ENCODE assay signal across 12 cellular contexts in the genomic region with DNA sequence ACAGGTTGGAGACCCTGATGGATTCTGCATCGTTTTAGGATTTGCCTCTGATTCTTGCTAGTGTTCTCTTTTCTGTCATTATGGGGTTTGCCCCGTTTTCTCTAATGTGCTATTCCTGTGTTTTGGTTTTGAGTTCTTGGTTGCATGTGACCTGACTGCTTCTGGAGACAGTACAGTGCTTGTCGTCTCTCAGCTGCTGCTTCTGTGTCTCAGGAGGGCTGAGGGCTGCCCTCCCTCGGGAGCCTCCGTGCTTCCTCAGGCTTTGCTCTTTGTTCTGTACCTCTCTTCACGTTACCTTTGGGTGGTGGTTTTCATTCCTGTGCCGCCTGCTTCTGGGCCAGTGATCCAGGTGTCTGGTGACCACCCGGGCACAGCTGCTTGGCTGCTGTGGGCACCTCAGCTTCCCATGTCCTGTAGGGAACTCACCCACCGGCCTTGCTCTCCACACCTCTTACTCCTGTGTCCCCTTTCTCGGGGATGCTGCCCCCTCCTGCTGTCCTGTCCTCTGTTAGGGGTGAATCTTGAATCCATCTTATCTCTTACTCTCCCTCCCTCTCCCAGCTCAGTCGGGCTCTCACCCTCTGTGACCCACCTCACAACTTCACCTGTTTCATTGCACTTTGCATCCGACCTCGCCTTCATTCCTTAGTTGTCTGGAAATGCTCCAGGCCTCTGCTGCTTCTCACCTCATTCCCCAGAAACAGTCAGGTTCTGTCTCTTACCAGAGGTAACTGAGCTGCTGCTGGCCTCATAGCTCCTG. TPM values are rescaled to one million over a fixed set of nuclear protein-coding genes. Genes with fewer than 3 reads are reported as not detected.
DNase-seq lines count a peak whose midpoint lies in the region; ATAC-seq and TF ChIP-seq lines count a peak whose summit lies in the region.
"Had no signal": no experiment of that assay in that cellular context is flagged by ENCODE, and none has a peak within 500 bp of the region (broad histone marks: within the 10 kb centered on the region; RNA-seq: fewer than 3 reads in every experiment).

No MANE protein-coding gene starts in this region.

- in situ Hi-C loops in GM23248 (cut with MboI), result no loop called here

- H3K4me1 ChIP-seq in GM23248 (ENCODE audit: insufficient read depth) (peaks cover 37% of the 10 kb centered on the region), stomach (peaks cover 5 to 51% (median 19%) of the 10 kb centered on the region in 4 donors)

- peak overlapping the region; percentile 59 for H3K27ac Mint-ChIP-seq in activated naive CD8-positive, alpha-beta T cell
- peak overlapping the region; percentile 57 to 96 (median 86) for H3K27ac Mint-ChIP-seq in naive B cell

- no peak for TF ChIP-seq POLR2A in stomach (IDR thresholded peaks at IDR 0.05)

- no peak overlapping the region for H3K4me3 ChIP-seq in GM23248
- no peak overlapping the region for H3K4me3 ChIP-seq in stomach
- H3K4me3 ChIP-seq: suprapubic skin had no signal

- H3K27me3 Mint-ChIP-seq in activated naive CD8-positive, alpha-beta T cell, result no peaks in the 10 kb centered on the region
- no peaks in the 10 kb centered on the region for H3K27me3 Mint-ChIP-seq in naive B cell

- no peak overlapping the region; the same call in 1 of the 2 replicates for H3K9ac ChIP-seq in GM23248

- H2AFZ ChIP-seq in GM23248, result no peak overlapping the region

- CTCF ChIA-PET in HEK293T (lab: Yijun Ruan, JAX), result no interaction called here

- no peak overlapping the region for H3K4me3 Mint-ChIP-seq in activated naive CD8-positive, alpha-beta T cell
- H3K4me3 Mint-ChIP-seq in naive B cell, result no peak overlapping the region

- H3K27me3 ChIP-seq in GM23248 (replicated peaks; ENCODE audit: insufficient read depth), result no peaks in the 10 kb centered on the region
- no peaks in the 10 kb centered on the region for H3K27me3 ChIP-seq in stomach
- H3K27me3 ChIP-seq: suprapubic skin had no signal

- H3K27ac ChIP-seq in C4-2B (0 out of 2 replicates have a peak overlapping the region, but pooled peaks have one; percentile 11), GM23248 (peak overlapping the region; percentile 44; the same call in 1 of the 2 replicates), stomach (no peak overlapping the region)
- H3K27ac ChIP-seq: suprapubic skin had no signal

- 0 out of 2 replicates have a peak, but pooled peaks cover 7% of the 10 kb centered on the region for H4K20me1 ChIP-seq in GM23248 (ENCODE audit: insufficient read depth)

- no peaks in the 10 kb centered on the region for H3K9me3 ChIP-seq in GM23248 (ENCODE audit: low read depth)
- no peaks in the 10 kb centered on the region for H3K9me3 ChIP-seq in stomach
- H3K9me3 ChIP-seq: suprapubic skin had no signal

- H3K4me1 Mint-ChIP-seq in activated naive CD8-positive, alpha-beta T cell (ENCODE audit: low read depth), result peaks cover 41% of the 10 kb centered on the region
- H3K4me1 Mint-ChIP-seq in naive B cell, result peaks cover 4 to 15% (median 9%) of the 10 kb centered on the region in 3 donors

- H3K36me3 Mint-ChIP-seq in activated naive CD8-positive, alpha-beta T cell, result no peaks in the 10 kb centered on the region
- peaks cover 17 to 25% of the 10 kb centered on the region in 2 donors for H3K36me3 Mint-ChIP-seq in naive B cell

- H3F3A ChIP-seq in GM23248 (ENCODE audit: insufficient read depth), result peaks cover 38% of the 10 kb centered on the region

- ATAC-seq in naive B cell (ENCODE audit: low read depth in 2 of 2), result no peak

- DNase-seq in GM23248 (no peak), naive B cell (no peak), HEK293T (ENCODE audit: extremely low spot score) (no peak), NCI-H146 treated with DMSO at 0.1 percent for 48 hours (lab: John Stamatoyannopoulos, UW; ENCODE audit: unreplicated experiment) (no peak), EL (no peak), stomach (no peak)
- DNase-seq: activated CD8-positive, alpha-beta memory T cell treated with anti-CD3 and anti-CD28 coated beads for 24 hours; amygdala; NCI-H2081 had no signal

- peak overlapping the region; percentile 50 for H3K4me2 ChIP-seq in GM23248 (ENCODE audit: unreplicated experiment)

- no peak for TF ChIP-seq CTCF in C4-2B (conservative IDR thresholded peaks at IDR 0.05)
- TF ChIP-seq CTCF in stomach (IDR thresholded peaks at IDR 0.05), result no peak

- intact Hi-C loops in stomach (cut with DNase I; ENCODE audit: low total_unique reads), result no loop called here

- H3K79me2 ChIP-seq in GM23248 (ENCODE audit: insufficient read depth), result peaks cover 91% of the 10 kb centered on the region

- no peaks in the 10 kb centered on the region for H3K9me3 Mint-ChIP-seq in activated naive CD8-positive, alpha-beta T cell (ENCODE audit: low read depth)
- H3K9me3 Mint-ChIP-seq in naive B cell, result no peaks in the 10 kb centered on the region

- H3K36me3 ChIP-seq in GM23248 (ENCODE audit: low read depth) (peaks cover 34% of the 10 kb centered on the region; the same call in 1 of the 2 replicates), stomach (peaks cover 21 to 77% (median 69%) of the 10 kb centered on the region in 4 donors)

- no peaks in the 10 kb centered on the region for H3K9me2 ChIP-seq in GM23248 (ENCODE audit: insufficient read depth)

- TF ChIP-seq EP300 in stomach (IDR thresholded peaks at IDR 0.05), result no peak

- WGBS in GM23248 (ENCODE audit: low coverage in 1 of 2, low lambda C conversion rate in 2 of 2, missing lambda C conversion rate in 2 of 2), 2 experiments, result 80 to 81% methylated on average over 12 to 13 of the region's 13 CpGs
- 62 to 75% (median 70%) methylated on average over 13 of the region's 13 CpGs for WGBS in stomach, 5 donors

- POLR2A ChIA-PET in HEK293T (lab: Yijun Ruan, JAX), result interaction anchor here (0.6 kb wide), 1 partner anchor 21 kb away, joined by 3 read pairs; no protein-coding TSS in a partner anchor

TF ChIP-seq in HEK293T, 16 proteins besides CTCF, POLR2A, EP300 and RAD21:
- no peak for TF ChIP-seq BHLHE40 (IDR thresholded peaks at IDR 0.05; ENCODE audit: borderline replicate concordance)
- TF ChIP-seq NFRKB (IDR thresholded peaks at IDR 0.05), result no peak
- TF ChIP-seq TARDBP (IDR thresholded peaks at IDR 0.05), result no peak
- TF ChIP-seq SUZ12 (IDR thresholded peaks at IDR 0.05), result no peak
- TF ChIP-seq SP1 (IDR thresholded peaks at IDR 0.05), result no peak
- TF ChIP-seq FOXA1 (IDR thresholded peaks at IDR 0.05), result no peak
- TF ChIP-seq L3MBTL2 (conservative IDR thresholded peaks at IDR 0.05), result no peak
- no peak for TF ChIP-seq FOXK2 (IDR thresholded peaks at IDR 0.05)
- TF ChIP-seq LEF1 (IDR thresholded peaks at IDR 0.05; ENCODE audit: borderline replicate concordance), result no peak
- TF ChIP-seq FOXM1 (IDR thresholded peaks at IDR 0.05; ENCODE audit: borderline replicate concordance), result no peak
- TF ChIP-seq HDGF (IDR thresholded peaks at IDR 0.05; ENCODE audit: borderline replicate concordance), result no peak
- TF ChIP-seq, protein P1, sequence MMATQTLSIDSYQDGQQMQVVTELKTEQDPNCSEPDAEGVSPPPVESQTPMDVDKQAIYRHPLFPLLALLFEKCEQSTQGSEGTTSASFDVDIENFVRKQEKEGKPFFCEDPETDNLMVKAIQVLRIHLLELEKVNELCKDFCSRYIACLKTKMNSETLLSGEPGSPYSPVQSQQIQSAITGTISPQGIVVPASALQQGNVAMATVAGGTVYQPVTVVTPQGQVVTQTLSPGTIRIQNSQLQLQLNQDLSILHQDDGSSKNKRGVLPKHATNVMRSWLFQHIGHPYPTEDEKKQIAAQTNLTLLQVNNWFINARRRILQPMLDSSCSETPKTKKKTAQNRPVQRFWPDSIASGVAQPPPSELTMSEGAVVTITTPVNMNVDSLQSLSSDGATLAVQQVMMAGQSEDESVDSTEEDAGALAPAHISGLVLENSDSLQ (IDR thresholded peaks at IDR 0.05), result no peak
- TF ChIP-seq ELF4 (IDR thresholded peaks at IDR 0.05), result no peak
- TF ChIP-seq CTBP1 (IDR thresholded peaks at IDR 0.05; ENCODE audit: borderline replicate concordance), result no peak
- TF ChIP-seq ZNF384 (IDR thresholded peaks at IDR 0.05), result no peak
- TF ChIP-seq ARNT (IDR thresholded peaks at IDR 0.05), result no peak

RNA-seq across cellular contexts. Expression of a gene that starts 33.2 kb away (rescaled TPM):
- total RNA-seq in GM23248 (2014; rRNA removed; shearing (Covaris generic)), result 43.7 and 65.1 TPM in 2 replicates
- 30.6 and 32.6 TPM in 2 replicates for polyA plus RNA-seq in GM23248 (2016; fragmentation: Nextera tagmentation; extraction: Ambion mirVana)
- polyA plus RNA-seq in naive B cell (ENCODE audit: low read depth in 6 of 6), result 10 to 100 TPM; 34.8 to 57.7 (median 45.9) TPM
- 10 to 100 TPM in 4 of 5 donors, 1 to 10 TPM in 1; 8.8 to 68.4 (median 39.0) TPM for total RNA-seq in stomach
- 10 to 100 TPM; 19.3 to 28.5 (median 25.1) TPM for polyA plus RNA-seq in stomach

Comparison
In these comparisons a context has a peak if more than half of its experiments do, and no peak if none do; other contexts are left out.
1. H3K27ac ChIP-seq: peak in C4-2B (single experiment) and GM23248 (single experiment); none in stomach (0 of 5).